ENCODE assay signal across 8 cellular contexts in the genomic region with DNA sequence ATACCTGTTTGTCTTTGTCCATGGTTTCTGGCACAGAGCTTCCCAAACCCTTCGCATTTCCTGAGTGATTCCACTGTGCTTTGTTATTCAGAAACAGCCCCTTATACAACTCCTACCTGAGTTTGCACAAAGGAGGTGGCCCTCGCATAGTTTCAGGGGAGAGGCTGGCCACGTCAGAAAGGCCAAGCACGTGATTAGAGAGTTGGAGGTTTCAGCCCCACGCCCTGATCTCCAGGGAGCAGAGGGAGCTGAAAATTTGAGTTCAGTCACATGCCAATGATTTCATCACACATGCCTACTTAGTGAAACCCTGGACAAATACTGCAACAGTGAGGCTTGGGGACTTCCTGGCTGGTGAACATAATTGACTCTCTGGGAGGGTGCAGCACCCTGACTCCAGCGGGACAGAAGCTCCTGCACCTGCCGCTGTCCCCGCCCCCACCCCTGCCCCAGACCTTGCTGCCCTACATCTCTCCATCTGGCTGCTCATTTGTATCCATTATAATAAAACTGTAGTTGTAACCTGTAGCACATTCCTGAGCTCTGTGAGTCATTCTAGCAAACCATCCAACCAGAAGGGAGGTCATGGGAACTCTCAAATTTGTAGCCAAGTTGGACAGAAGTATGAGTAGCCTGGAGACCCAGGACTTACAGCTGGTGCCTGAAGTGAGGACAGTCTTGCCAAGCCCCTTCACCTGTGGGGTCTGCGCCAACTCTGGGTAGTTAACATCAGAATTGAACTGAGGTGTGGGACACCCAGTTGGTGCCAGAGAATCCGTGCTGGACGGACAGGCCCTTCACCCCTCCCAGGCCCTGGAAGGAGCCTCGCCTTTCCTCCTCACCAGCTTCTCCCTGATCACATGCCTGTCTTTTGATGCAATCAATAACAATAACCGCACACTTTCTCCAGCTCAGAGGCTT.
A peak's percentile ranks its signal among the peaks of the same experiment; 100 is the strongest.
DNase-seq lines count a peak whose midpoint lies in the region; ATAC-seq, FAIRE-seq and TF ChIP-seq lines count a peak whose summit lies in the region.

No MANE protein-coding gene starts in this region.

- no peaks in the 10 kb centered on the region for H3K79me2 ChIP-seq in keratinocyte (ENCODE audit: control insufficient read depth, insufficient read depth, low read length)

- H3K9ac ChIP-seq in keratinocyte (ENCODE audit: control insufficient read depth, extremely low read depth, insufficient read depth, low read length): peak overlapping the region; percentile 74

- intact Hi-C loops in adrenal gland (cut with DNase I): no loop called here

- no peaks in the 10 kb centered on the region for H3K36me3 ChIP-seq in adrenal gland (replicated peaks in 1 of 2)
- H3K36me3 ChIP-seq in keratinocyte (ENCODE audit: control insufficient read depth in 2 of 2, extremely low read depth in 1 of 2, insufficient read depth in 2 of 2, low read length in 2 of 2): no peaks in the 10 kb centered on the region
- no peaks in the 10 kb centered on the region for H3K36me3 ChIP-seq in upper lobe of left lung

- no peaks in the 10 kb centered on the region for H3K27me3 ChIP-seq in adrenal gland
- H3K27me3 ChIP-seq in keratinocyte (ENCODE audit: control insufficient read depth, extremely low read depth, insufficient read depth, low read length): no peaks in the 10 kb centered on the region
- H3K27me3 ChIP-seq in upper lobe of left lung: no peaks in the 10 kb centered on the region

- H3K9me3 ChIP-seq in adrenal gland (replicated peaks in 1 of 3): no peaks in the 10 kb centered on the region
- H3K9me3 ChIP-seq in keratinocyte (ENCODE audit: control insufficient read depth, low read depth, low read length): no peaks in the 10 kb centered on the region
- no peaks in the 10 kb centered on the region for H3K9me3 ChIP-seq in upper lobe of left lung

- H4K20me1 ChIP-seq in keratinocyte (ENCODE audit: control insufficient read depth, extremely low read depth, insufficient read depth, low read length): no peaks in the 10 kb centered on the region

- no peak for TF ChIP-seq POLR2A in adrenal gland (IDR thresholded peaks at IDR 0.05)
- peak in 1 of 4 donors; percentile 42 for TF ChIP-seq POLR2A in upper lobe of left lung (IDR thresholded peaks at IDR 0.05)

- 65 to 75% (median 70%) methylated on average over 12 to 13 of the region's 13 CpGs for WGBS in adrenal gland, 4 donors
- WGBS in upper lobe of left lung, 2 donors: 51 to 62% methylated on average over 9 to 13 of the region's 13 CpGs

- peak in 1 of 4 donors; percentile 96 for TF ChIP-seq EP300 in upper lobe of left lung (IDR thresholded peaks at IDR 0.05)

- peak overlapping the region; percentile 77 for H3K4me2 ChIP-seq in keratinocyte (ENCODE audit: control insufficient read depth, extremely low read depth, insufficient read depth, low read depth, low read length)

- ATAC-seq in upper lobe of left lung (ENCODE audit: low FRiP score in 2 of 2) (peak; percentile 89 to 91), GM18867 (IDR thresholded peaks at IDR 0.05; ENCODE audit: unreplicated experiment) (no peak), GM21786 (IDR thresholded peaks at IDR 0.05; ENCODE audit: unreplicated experiment) (no peak)

- DNase-seq in NCI-H2029 (lab: John Stamatoyannopoulos, UW) (peak; percentile 14), NCI-H2029 treated with DMSO at 0.1 percent for 48 hours (lab: John Stamatoyannopoulos, UW) (no peak), adrenal gland (peak; percentile 30 to 71 (median 64)), keratinocyte (ENCODE audit: low read depth, low spot score) (peak; percentile 75), upper lobe of left lung (peak; percentile 75 to 93), amygdala (lab: John Stamatoyannopoulos, UW) (no peak)

- no peak for TF ChIP-seq CTCF in adrenal gland (IDR thresholded peaks at IDR 0.05)
- no peak for TF ChIP-seq CTCF in keratinocyte (optimal IDR thresholded peaks at IDR 0.05 in 1 of 3, IDR thresholded peaks at IDR 0.05 in 1 of 3, conservative IDR thresholded peaks at IDR 0.05 in 1 of 3; ENCODE audit: extremely low read depth in 1 of 3, insufficient read depth in 2 of 3, low read length in 3 of 3)
- TF ChIP-seq CTCF in upper lobe of left lung (IDR thresholded peaks at IDR 0.05): no peak

- peak; percentile 93 for FAIRE-seq in keratinocyte (lab: Jason Lieb, UNC)

- peak overlapping the region; percentile 46 for H2AFZ ChIP-seq in keratinocyte (ENCODE audit: control insufficient read depth, low read length)

- peaks cover 2% of the 10 kb centered on the region for H3K9me1 ChIP-seq in keratinocyte (ENCODE audit: control insufficient read depth, extremely low read depth, insufficient read depth, low read length)

- dilution Hi-C loops in keratinocyte (cut with MboI; ENCODE audit: extremely low pct_ligation_motif_present, low sequenced_read_pairs): no loop called here

- H3K4me1 ChIP-seq in adrenal gland (replicated peaks in 1 of 2): peaks cover 7 to 12% of the 10 kb centered on the region in 2 donors
- H3K4me1 ChIP-seq in keratinocyte (ENCODE audit: control insufficient read depth, extremely low read depth, insufficient read depth, low read length): peaks cover 39% of the 10 kb centered on the region
- peaks cover 18 to 29% (median 20%) of the 10 kb centered on the region in 4 donors for H3K4me1 ChIP-seq in upper lobe of left lung

- H3K4me3 ChIP-seq in adrenal gland (no peak overlapping the region), keratinocyte (ENCODE audit: control insufficient read depth in 2 of 3, extremely low read depth in 1 of 3, insufficient read depth in 2 of 3, low read depth in 1 of 3, low read length in 3 of 3) (no peak overlapping the region), upper lobe of left lung (no peak overlapping the region)

- H3K27ac ChIP-seq in adrenal gland (peak overlapping the region in 3 of 5 donors; percentile 12 to 85 (median 42)), keratinocyte (ENCODE audit: control insufficient read depth, insufficient read depth, low read length) (peak overlapping the region; percentile 96), upper lobe of left lung (peak overlapping the region; percentile 77 to 86 (median 82))

Comparison
In these comparisons a context has a peak if more than half of its experiments do, and no peak if none do; other contexts are left out.
1. DNase-seq: peak in NCI-H2029 (single experiment), adrenal gland (7 of 7), keratinocyte (single experiment) and upper lobe of left lung (2 of 2); none in NCI-H2029 treated with DMSO at 0.1 percent for 48 hours (single experiment) and amygdala (0 of 56).
2. H3K27ac ChIP-seq: peak in every context shown above with its lines; median percentile 96 in keratinocyte; 82 in upper lobe of left lung; 42 in adrenal gland.
3. ATAC-seq: peak in upper lobe of left lung (2 of 2); none in GM18867 (single experiment) and GM21786 (single experiment).